Comparison of ENCODE assay signal across 18 cellular contexts in genomic region chr17:6573982-6574688, GRCh38. TPM values are rescaled to one million over a fixed set of nuclear protein-coding genes. Genes with fewer than 3 reads are reported as not detected.
DNase-seq lines count a peak whose midpoint lies in the region; ATAC-seq, FAIRE-seq and TF ChIP-seq lines count a peak whose summit lies in the region.
"Had no signal": no experiment of that assay in that cellular context is flagged by ENCODE, and none has a peak within 500 bp of the region (broad histone marks: within the 10 kb centered on the region; RNA-seq: fewer than 3 reads in every experiment).

No MANE protein-coding gene starts in this region.

- intact Hi-C loops in HepG2 (cut with micrococcal nuclease; ENCODE audit: unreplicated experiment) (no loop called here), right lobe of liver (cut with DNase I) (loop anchor here in 1 of 2 donors (10.0 kb wide), 1 partner anchor 61 kb away; no protein-coding TSS in a partner anchor)

- H3K9me3 ChIP-seq in HepG2 (ENCODE audit: low read length): no peaks in the 10 kb centered on the region
- no peaks in the 10 kb centered on the region for H3K9me3 ChIP-seq in right lobe of liver

- H4K20me1 ChIP-seq in HepG2 (ENCODE audit: insufficient read depth, low read length): no peaks in the 10 kb centered on the region

- TF ChIP-seq CTCF in HepG2 (CRISPR knock-in tag; IDR thresholded peaks at IDR 0.05): no peak
- TF ChIP-seq CTCF in right lobe of liver (IDR thresholded peaks at IDR 0.05): no peak
- no peak for TF ChIP-seq CTCF in WTC11 (IDR thresholded peaks at IDR 0.05)
- no peak for TF ChIP-seq CTCF in type B pancreatic cell (conservative IDR thresholded peaks at IDR 0.05)

- H2AFZ ChIP-seq in HepG2 (ENCODE audit: low read length): no peak overlapping the region

- no peak overlapping the region for H3K4me3 Mint-ChIP-seq in WTC11
- no peak overlapping the region for H3K4me3 Mint-ChIP-seq in type B pancreatic cell

- no peaks in the 10 kb centered on the region for H3K4me1 ChIP-seq in HepG2 (ENCODE audit: insufficient read depth, low read length)
- no peaks in the 10 kb centered on the region for H3K4me1 ChIP-seq in right lobe of liver

- POLR2A ChIA-PET in HepG2 (lab: Yijun Ruan, JAX): no interaction called here
- POLR2A ChIA-PET in WTC11 (lab: Charles Lee): interaction anchor here (0.6 to 1.0 kb wide), 2 partner anchors 13 to 28 kb away, joined by 3 read pairs; no protein-coding TSS in a partner anchor

- H3K4me3 ChIP-seq in HepG2 (replicated peaks in 1 of 3; ENCODE audit: insufficient read depth in 1 of 3, low read depth in 2 of 3, low read length in 3 of 3): no peak overlapping the region
- no peak overlapping the region for H3K4me3 ChIP-seq in right lobe of liver
- H3K4me3 ChIP-seq: SK-N-MC had no signal

- H3K4me2 ChIP-seq in HepG2 (ENCODE audit: low read depth, low read length): no peak overlapping the region

- CTCF ChIA-PET in HepG2 (lab: Yijun Ruan, JAX; ENCODE audit: low intra/inter-chr PET ratio, low total read pairs): no interaction called here
- CTCF ChIA-PET in WTC11 (lab: Charles Lee): interaction anchor here (1.2 to 1.9 kb wide), 2 partner anchors 101 to 138 kb away, joined by 4 to 6 read pairs; no protein-coding TSS in a partner anchor

- TF ChIP-seq POLR2A in HepG2 (IDR thresholded peaks at IDR 0.05; ENCODE audit: insufficient read depth in 1 of 2, low read depth in 2 of 2, low read length in 2 of 2) (no peak), right lobe of liver (IDR thresholded peaks at IDR 0.05) (no peak)

- no peak for TF ChIP-seq RAD21 in HepG2 (CRISPR knock-in tag; IDR thresholded peaks at IDR 0.05)

- H3K4me1 Mint-ChIP-seq in WTC11 (peaks cover 22% of the 10 kb centered on the region), type B pancreatic cell (ENCODE audit: unreplicated experiment) (peaks cover 39% of the 10 kb centered on the region)

- BruUV-seq in HepG2 (replicated peaks; lab: Mats Ljungman, UMichigan): no TSS peak

- H3K27me3 ChIP-seq in HepG2 (ENCODE audit: control insufficient read depth in 1 of 2, insufficient read depth in 2 of 2, low read length in 2 of 2) (no peaks in the 10 kb centered on the region; a peak in 1 of 5 replicates), right lobe of liver (no peaks in the 10 kb centered on the region)

- TF ChIP-seq EP300 in HepG2 (IDR thresholded peaks at IDR 0.05; ENCODE audit: low read depth in 2 of 2, low read length in 2 of 2): no peak
- no peak for TF ChIP-seq EP300 in HepG2 (CRISPR knock-in tag; IDR thresholded peaks at IDR 0.05; ENCODE audit: borderline replicate concordance)

- H3K36me3 ChIP-seq in HepG2 (replicated peaks in 1 of 2; ENCODE audit: control insufficient read depth in 1 of 2, insufficient read depth in 2 of 2, low read length in 2 of 2) (peaks cover 5 to 10% of the 10 kb centered on the region in 2 experiments; a peak in 4 of 5 replicates), right lobe of liver (no peaks in the 10 kb centered on the region)

- H3K27ac ChIP-seq in HepG2 (ENCODE audit: extremely low read length, insufficient read depth, low read length): no peak overlapping the region
- H3K27ac ChIP-seq in right lobe of liver: no peak overlapping the region
- H3K27ac ChIP-seq: SK-N-MC had no signal

- FAIRE-seq in HepG2 (lab: Jason Lieb, UNC): no peak
- FAIRE-seq: H54 had no signal

- H3K36me3 Mint-ChIP-seq in WTC11 (peaks cover 6% of the 10 kb centered on the region; the same call in 1 of the 2 replicates), type B pancreatic cell (peaks cover 26% of the 10 kb centered on the region)

- 97% methylated on average over 13 of the region's 13 CpGs for WGBS in HepG2 (ENCODE audit: low lambda C conversion rate)
- 97% methylated on average over 6 of the region's 13 CpGs for whole genome bisulfite sequencing in right lobe of liver (ENCODE audit: insufficient coverage, low coverage, low lambda C conversion rate, missing lambda C conversion rate)

- ATAC-seq in HepG2 (no peak), right lobe of liver (no peak), WTC11 (no peak), GM18502 (IDR thresholded peaks at IDR 0.05; ENCODE audit: poor library complexity, unreplicated experiment) (no peak)

- no peak overlapping the region for H3K9ac ChIP-seq in HepG2 (ENCODE audit: insufficient read depth, low read depth, low read length)

- H3K27ac Mint-ChIP-seq in WTC11 (peak overlapping the region; percentile 54), type B pancreatic cell (no peak overlapping the region)

- in situ Hi-C loops in HepG2 (cut with HindIII; ENCODE audit: extremely low pct_ligation_motif_present, low pct_unique_long_range_greater_than_20kb): no loop called here

- DNase-seq in HepG2 (ENCODE audit: low spot score) (no peak), right lobe of liver (no peak), WTC11 (ENCODE audit: low spot score) (no peak), mesenteric fat pad (ENCODE audit: low spot score) (peak; percentile 71), type B pancreatic cell (ENCODE audit: extremely low spot score, unreplicated experiment) (peak; percentile 40), NCI-H146 treated with DMSO at 0.1 percent for 48 hours (lab: John Stamatoyannopoulos, UW; ENCODE audit: unreplicated experiment) (no peak), NCI-H526 treated with DMSO at 0.1 percent for 48 hours (lab: John Stamatoyannopoulos, UW) (no peak)
- DNase-seq: 8988T, DMS79, KBM-7, NCI-H1105 treated with DMSO at 0.1 percent for 48 hours, NCI-H1694 treated with DMSO at 0.1 percent for 48 hours, NCI-H748 treated with DMSO at 0.1 percent for 48 hours, OCI-M1, Right ventricle myocardium superior had no signal

- H3K27me3 Mint-ChIP-seq in WTC11 (ENCODE audit: low read depth): no peaks in the 10 kb centered on the region
- H3K27me3 Mint-ChIP-seq in type B pancreatic cell: no peaks in the 10 kb centered on the region

- no peaks in the 10 kb centered on the region for H3K79me2 ChIP-seq in HepG2 (ENCODE audit: insufficient read depth, low read length)

- no peaks in the 10 kb centered on the region for H3K9me3 Mint-ChIP-seq in WTC11
- no peaks in the 10 kb centered on the region for H3K9me3 Mint-ChIP-seq in type B pancreatic cell

TF ChIP-seq in HepG2, 621 proteins besides CTCF, POLR2A, EP300 and RAD21:
- TF ChIP-seq MAFF (IDR thresholded peaks at IDR 0.05; ENCODE audit: low read depth, low read length) (peak; percentile 60), MAFK (conservative IDR thresholded peaks at IDR 0.05 in 1 of 2, IDR thresholded peaks at IDR 0.05 in 1 of 2; ENCODE audit: low read length in 2 of 2) (peak; percentile 71 to 72), IRF2 (CRISPR knock-in tag; IDR thresholded peaks at IDR 0.05) (no peak), ZNF629 (CRISPR knock-in tag; conservative IDR thresholded peaks at IDR 0.05) (peak; percentile 62)

TF ChIP-seq in WTC11, 78 proteins besides CTCF, POLR2A, EP300 and RAD21 (continues in another document):
- no peak for TF ChIP-seq E2F1 (CRISPR knock-in tag; IDR thresholded peaks at IDR 0.05)
- no peak for TF ChIP-seq ELF4 (CRISPR knock-in tag; IDR thresholded peaks at IDR 0.05; ENCODE audit: low read depth)
- TF ChIP-seq, protein P1, sequence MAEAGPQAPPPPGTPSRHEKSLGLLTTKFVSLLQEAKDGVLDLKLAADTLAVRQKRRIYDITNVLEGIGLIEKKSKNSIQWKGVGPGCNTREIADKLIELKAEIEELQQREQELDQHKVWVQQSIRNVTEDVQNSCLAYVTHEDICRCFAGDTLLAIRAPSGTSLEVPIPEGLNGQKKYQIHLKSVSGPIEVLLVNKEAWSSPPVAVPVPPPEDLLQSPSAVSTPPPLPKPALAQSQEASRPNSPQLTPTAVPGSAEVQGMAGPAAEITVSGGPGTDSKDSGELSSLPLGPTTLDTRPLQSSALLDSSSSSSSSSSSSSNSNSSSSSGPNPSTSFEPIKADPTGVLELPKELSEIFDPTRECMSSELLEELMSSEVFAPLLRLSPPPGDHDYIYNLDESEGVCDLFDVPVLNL (CRISPR knock-in tag; IDR thresholded peaks at IDR 0.05; ENCODE audit: borderline replicate concordance, low read depth): no peak
- TF ChIP-seq TP53 (CRISPR knock-in tag; IDR thresholded peaks at IDR 0.05): no peak
- TF ChIP-seq NR2C2 (CRISPR knock-in tag; IDR thresholded peaks at IDR 0.05): no peak

RNA-seq across cellular contexts. Expression of gene PITPNM3, which starts 17.8 kb away (rescaled TPM):
- total RNA-seq in HepG2 (2016; rRNA removed; fragmentation: Illumina TruSeq; extraction: Trizol) (0.13 and 0.28 TPM in 2 replicates), right lobe of liver (1 to 10 TPM in 5 of 6 experiments, under 1 TPM in 1; 0.91 to 3.8 (median 1.2) TPM), WTC11 (2021) (2.1 to 2.8 TPM (median 2.3 TPM) in 3 replicates), mesenteric fat pad (1.1 TPM), type B pancreatic cell (ENCODE audit: low replicate concordance) (4.3 and 7.7 TPM in 2 replicates)
- not detected in 2 replicates for total RNA-seq in HepG2 (2016; cell fraction: cytosol; rRNA removed; fragmentation: Illumina TruSeq; extraction: Trizol; ENCODE audit: low read depth)
- total RNA-seq in HepG2 (2016; cell fraction: insoluble cytoplasmic fraction; rRNA removed; fragmentation: Illumina TruSeq; extraction: Trizol): 0.04 and 0.32 TPM in 2 replicates
- 0.03 and 0.06 TPM in 2 replicates for total RNA-seq in HepG2 (2016; cell fraction: membrane; rRNA removed; fragmentation: Illumina TruSeq; extraction: Trizol)
- total RNA-seq in HepG2 (2016; cell fraction: nucleus; rRNA removed; fragmentation: Illumina TruSeq; extraction: Trizol): 0.16 and 0.68 TPM in 2 replicates
- 0.29 and 0.33 TPM in 2 replicates for polyA plus RNA-seq in HepG2 (2011; rRNA removed)
- polyA plus RNA-seq in HepG2 (2011; cell fraction: cytosol; rRNA removed): 0.13 and 0.15 TPM in 2 replicates
- polyA plus RNA-seq in HepG2 (2011; cell fraction: nucleus; rRNA removed): 1.6 and 1.9 TPM in 2 replicates
- 0.23 and 0.30 TPM in 2 replicates for polyA plus RNA-seq in HepG2 (2012)
- polyA plus RNA-seq in HepG2 (2016; cell fraction: cytosol; fragmentation: Illumina TruSeq; extraction: Trizol; ENCODE audit: low read depth): not detected in 2 replicates
- 0.07 and 0.20 TPM in 2 replicates for polyA plus RNA-seq in HepG2 (2016; cell fraction: insoluble cytoplasmic fraction; fragmentation: Illumina TruSeq; extraction: Trizol; ENCODE audit: low read depth)
- 0.05 TPM in 1 of 2 replicates, not detected in the other for polyA plus RNA-seq in HepG2 (2016; cell fraction: membrane; fragmentation: Illumina TruSeq; extraction: Trizol; ENCODE audit: low read depth)
- polyA plus RNA-seq in HepG2 (2016; cell fraction: nucleus; fragmentation: Illumina TruSeq; extraction: Trizol; ENCODE audit: insufficient read depth, low read depth): 1.0 and 1.3 TPM in 2 replicates
- 0.44 and 30.1 TPM in 2 replicates for polyA minus RNA-seq in HepG2 (2011; rRNA and poly(A)+ RNA removed; ENCODE audit: low replicate concordance)
- polyA minus RNA-seq in HepG2 (2011; cell fraction: cytosol; rRNA and poly(A)+ RNA removed): 0.30 and 0.44 TPM in 2 replicates
- polyA minus RNA-seq in HepG2 (2011; cell fraction: nucleus; rRNA and poly(A)+ RNA removed): 0.50 and 0.52 TPM in 2 replicates

Comparison
In these comparisons a context has a peak if more than half of its experiments do, and no peak if none do; other contexts are left out.
1. DNase-seq: peak in mesenteric fat pad (single experiment) and type B pancreatic cell (single experiment); none in HepG2 (single experiment), right lobe of liver (0 of 3), WTC11 (single experiment), NCI-H146 treated with DMSO at 0.1 percent for 48 hours (single experiment) and NCI-H526 treated with DMSO at 0.1 percent for 48 hours (single experiment).